In the genomic region with DNA sequence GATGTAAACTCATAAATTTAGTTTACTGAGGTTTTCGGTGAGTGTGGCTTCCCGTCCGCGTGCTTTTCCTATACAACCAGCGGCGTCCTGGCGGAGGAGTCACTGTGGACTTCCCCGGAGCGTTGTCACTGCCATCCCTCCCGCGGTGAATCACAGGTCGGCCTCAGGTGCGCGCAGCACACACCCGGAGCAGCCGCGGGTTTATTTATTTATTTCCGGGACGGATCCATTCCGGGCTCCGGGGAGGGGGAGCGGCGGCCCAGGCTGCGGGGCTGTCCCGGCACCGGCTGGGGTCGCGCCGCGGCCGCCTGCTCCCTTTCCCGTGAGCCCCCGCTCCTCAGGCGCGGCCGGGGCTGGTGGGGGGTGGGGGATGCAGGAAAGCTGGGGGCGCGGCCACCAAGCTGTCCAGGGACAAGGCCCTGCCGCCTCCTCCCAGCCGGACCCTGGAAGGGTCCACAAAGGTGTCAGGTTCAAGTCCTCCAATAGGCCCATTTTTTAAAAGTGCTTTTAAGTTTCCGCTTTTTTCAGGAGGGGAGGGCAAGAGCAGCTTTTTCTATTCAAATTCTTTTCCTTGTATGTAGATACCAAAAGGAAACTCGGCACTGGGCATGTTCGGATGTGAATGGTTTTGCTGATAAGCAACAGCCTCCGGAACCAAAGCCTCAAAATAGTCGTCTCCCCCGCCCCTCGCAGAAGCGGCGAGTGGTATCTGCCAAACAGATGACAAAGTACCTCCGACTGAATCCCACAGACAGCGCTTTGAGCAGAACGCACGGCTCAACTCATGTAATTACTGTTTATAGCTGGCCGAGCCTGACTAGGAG, we compare ENCODE assay signal across 1 cellular context.
TF ChIP-seq lines count a peak whose summit lies in the region.

No MANE protein-coding gene starts in this region.

TF ChIP-seq in HepG2, 621 proteins besides CTCF, POLR2A, EP300 and RAD21 (continued from another document and continues in another):
- TF ChIP-seq, protein P1, sequence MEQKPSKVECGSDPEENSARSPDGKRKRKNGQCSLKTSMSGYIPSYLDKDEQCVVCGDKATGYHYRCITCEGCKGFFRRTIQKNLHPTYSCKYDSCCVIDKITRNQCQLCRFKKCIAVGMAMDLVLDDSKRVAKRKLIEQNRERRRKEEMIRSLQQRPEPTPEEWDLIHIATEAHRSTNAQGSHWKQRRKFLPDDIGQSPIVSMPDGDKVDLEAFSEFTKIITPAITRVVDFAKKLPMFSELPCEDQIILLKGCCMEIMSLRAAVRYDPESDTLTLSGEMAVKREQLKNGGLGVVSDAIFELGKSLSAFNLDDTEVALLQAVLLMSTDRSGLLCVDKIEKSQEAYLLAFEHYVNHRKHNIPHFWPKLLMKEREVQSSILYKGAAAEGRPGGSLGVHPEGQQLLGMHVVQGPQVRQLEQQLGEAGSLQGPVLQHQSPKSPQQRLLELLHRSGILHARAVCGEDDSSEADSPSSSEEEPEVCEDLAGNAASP (CRISPR knock-in tag; IDR thresholded peaks at IDR 0.05; ENCODE audit: borderline replicate concordance), result no peak; the same call in 1 of the 2 replicates
- TF ChIP-seq HOXA7 (CRISPR knock-in tag; IDR thresholded peaks at IDR 0.05) (no peak), ZNF724P (CRISPR knock-in tag; IDR thresholded peaks at IDR 0.05; ENCODE audit: borderline replicate concordance) (no peak), ZNF644 (CRISPR knock-in tag; IDR thresholded peaks at IDR 0.05; ENCODE audit: low read depth) (no peak), PRPF4 (IDR thresholded peaks at IDR 0.05; ENCODE audit: low read depth, low read length, poor library complexity, severe bottlenecking) (no peak), ZNF557 (CRISPR knock-in tag; IDR thresholded peaks at IDR 0.05) (no peak), ZNF446 (CRISPR knock-in tag; IDR thresholded peaks at IDR 0.05) (no peak), NCOA2 (CRISPR knock-in tag; IDR thresholded peaks at IDR 0.05) (peak; percentile 15; the same call in 1 of the 2 replicates), JUND (CRISPR knock-in tag; IDR thresholded peaks at IDR 0.05) (no peak), JUN (CRISPR knock-in tag; IDR thresholded peaks at IDR 0.05) (0 out of 2 replicates have a peak, but pooled peaks have one; percentile 29), ZNF605 (CRISPR knock-in tag; IDR thresholded peaks at IDR 0.05) (no peak), ZSCAN31 (CRISPR knock-in tag; IDR thresholded peaks at IDR 0.05; ENCODE audit: low read depth) (0 out of 2 replicates have a peak, but pooled peaks have one; percentile 46), ZNF720 (CRISPR knock-in tag; IDR thresholded peaks at IDR 0.05) (no peak), ZNF510 (CRISPR knock-in tag; IDR thresholded peaks at IDR 0.05; ENCODE audit: low read depth) (no peak), FOXK2 (IDR thresholded peaks at IDR 0.05) (0 out of 2 replicates have a peak, but pooled peaks have one; percentile 26), KDM1A (CRISPR knock-in tag; IDR thresholded peaks at IDR 0.05) (no peak), MIER2 (CRISPR knock-in tag; IDR thresholded peaks at IDR 0.05) (no peak), ZNF10 (CRISPR knock-in tag; IDR thresholded peaks at IDR 0.05; ENCODE audit: borderline replicate concordance, low read depth) (no peak), FOXK1 (CRISPR knock-in tag; IDR thresholded peaks at IDR 0.05; ENCODE audit: borderline replicate concordance, low read depth) (0 out of 2 replicates have a peak, but pooled peaks have one; percentile 10), POGZ (CRISPR knock-in tag; IDR thresholded peaks at IDR 0.05) (no peak; the same call in 1 of the 2 replicates), HNRNPLL (IDR thresholded peaks at IDR 0.05; ENCODE audit: low read depth, low read length, poor library complexity, severe bottlenecking) (peak; percentile 62), HDAC6 (IDR thresholded peaks at IDR 0.05; ENCODE audit: low read depth, low read length) (no peak), SRY (CRISPR knock-in tag; IDR thresholded peaks at IDR 0.05) (no peak), NFKBIZ (CRISPR knock-in tag; IDR thresholded peaks at IDR 0.05) (0 out of 2 replicates have a peak, but pooled peaks have one; percentile 35), ZNF547 (CRISPR knock-in tag; IDR thresholded peaks at IDR 0.05) (no peak), SAP130 (CRISPR knock-in tag; IDR thresholded peaks at IDR 0.05; ENCODE audit: low read depth) (peak; percentile 78), PAWR (CRISPR knock-in tag; IDR thresholded peaks at IDR 0.05; ENCODE audit: borderline replicate concordance) (no peak), SAFB2 (CRISPR knock-in tag; IDR thresholded peaks at IDR 0.05; ENCODE audit: borderline replicate concordance, low read depth) (peak; percentile 35; the same call in 1 of the 2 replicates), GLI4 (CRISPR knock-in tag; IDR thresholded peaks at IDR 0.05; ENCODE audit: borderline replicate concordance) (no peak)
- TF ChIP-seq, protein P2, sequence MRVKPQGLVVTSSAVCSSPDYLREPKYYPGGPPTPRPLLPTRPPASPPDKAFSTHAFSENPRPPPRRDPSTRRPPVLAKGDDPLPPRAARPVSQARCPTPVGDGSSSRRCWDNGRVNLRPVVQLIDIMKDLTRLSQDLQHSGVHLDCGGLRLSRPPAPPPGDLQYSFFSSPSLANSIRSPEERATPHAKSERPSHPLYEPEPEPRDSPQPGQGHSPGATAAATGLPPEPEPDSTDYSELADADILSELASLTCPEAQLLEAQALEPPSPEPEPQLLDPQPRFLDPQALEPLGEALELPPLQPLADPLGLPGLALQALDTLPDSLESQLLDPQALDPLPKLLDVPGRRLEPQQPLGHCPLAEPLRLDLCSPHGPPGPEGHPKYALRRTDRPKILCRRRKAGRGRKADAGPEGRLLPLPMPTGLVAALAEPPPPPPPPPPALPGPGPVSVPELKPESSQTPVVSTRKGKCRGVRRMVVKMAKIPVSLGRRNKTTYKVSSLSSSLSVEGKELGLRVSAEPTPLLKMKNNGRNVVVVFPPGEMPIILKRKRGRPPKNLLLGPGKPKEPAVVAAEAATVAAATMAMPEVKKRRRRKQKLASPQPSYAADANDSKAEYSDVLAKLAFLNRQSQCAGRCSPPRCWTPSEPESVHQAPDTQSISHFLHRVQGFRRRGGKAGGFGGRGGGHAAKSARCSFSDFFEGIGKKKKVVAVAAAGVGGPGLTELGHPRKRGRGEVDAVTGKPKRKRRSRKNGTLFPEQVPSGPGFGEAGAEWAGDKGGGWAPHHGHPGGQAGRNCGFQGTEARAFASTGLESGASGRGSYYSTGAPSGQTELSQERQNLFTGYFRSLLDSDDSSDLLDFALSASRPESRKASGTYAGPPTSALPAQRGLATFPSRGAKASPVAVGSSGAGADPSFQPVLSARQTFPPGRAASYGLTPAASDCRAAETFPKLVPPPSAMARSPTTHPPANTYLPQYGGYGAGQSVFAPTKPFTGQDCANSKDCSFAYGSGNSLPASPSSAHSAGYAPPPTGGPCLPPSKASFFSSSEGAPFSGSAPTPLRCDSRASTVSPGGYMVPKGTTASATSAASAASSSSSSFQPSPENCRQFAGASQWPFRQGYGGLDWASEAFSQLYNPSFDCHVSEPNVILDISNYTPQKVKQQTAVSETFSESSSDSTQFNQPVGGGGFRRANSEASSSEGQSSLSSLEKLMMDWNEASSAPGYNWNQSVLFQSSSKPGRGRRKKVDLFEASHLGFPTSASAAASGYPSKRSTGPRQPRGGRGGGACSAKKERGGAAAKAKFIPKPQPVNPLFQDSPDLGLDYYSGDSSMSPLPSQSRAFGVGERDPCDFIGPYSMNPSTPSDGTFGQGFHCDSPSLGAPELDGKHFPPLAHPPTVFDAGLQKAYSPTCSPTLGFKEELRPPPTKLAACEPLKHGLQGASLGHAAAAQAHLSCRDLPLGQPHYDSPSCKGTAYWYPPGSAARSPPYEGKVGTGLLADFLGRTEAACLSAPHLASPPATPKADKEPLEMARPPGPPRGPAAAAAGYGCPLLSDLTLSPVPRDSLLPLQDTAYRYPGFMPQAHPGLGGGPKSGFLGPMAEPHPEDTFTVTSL (CRISPR knock-in tag; IDR thresholded peaks at IDR 0.05; ENCODE audit: borderline replicate concordance), result no peak
- TF ChIP-seq, protein P3, sequence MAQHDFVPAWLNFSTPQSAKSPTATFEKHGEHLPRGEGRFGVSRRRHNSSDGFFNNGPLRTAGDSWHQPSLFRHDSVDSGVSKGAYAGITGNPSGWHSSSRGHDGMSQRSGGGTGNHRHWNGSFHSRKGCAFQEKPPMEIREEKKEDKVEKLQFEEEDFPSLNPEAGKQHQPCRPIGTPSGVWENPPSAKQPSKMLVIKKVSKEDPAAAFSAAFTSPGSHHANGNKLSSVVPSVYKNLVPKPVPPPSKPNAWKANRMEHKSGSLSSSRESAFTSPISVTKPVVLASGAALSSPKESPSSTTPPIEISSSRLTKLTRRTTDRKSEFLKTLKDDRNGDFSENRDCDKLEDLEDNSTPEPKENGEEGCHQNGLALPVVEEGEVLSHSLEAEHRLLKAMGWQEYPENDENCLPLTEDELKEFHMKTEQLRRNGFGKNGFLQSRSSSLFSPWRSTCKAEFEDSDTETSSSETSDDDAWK (CRISPR knock-in tag; IDR thresholded peaks at IDR 0.05), result no peak
- TF ChIP-seq, protein P4, sequence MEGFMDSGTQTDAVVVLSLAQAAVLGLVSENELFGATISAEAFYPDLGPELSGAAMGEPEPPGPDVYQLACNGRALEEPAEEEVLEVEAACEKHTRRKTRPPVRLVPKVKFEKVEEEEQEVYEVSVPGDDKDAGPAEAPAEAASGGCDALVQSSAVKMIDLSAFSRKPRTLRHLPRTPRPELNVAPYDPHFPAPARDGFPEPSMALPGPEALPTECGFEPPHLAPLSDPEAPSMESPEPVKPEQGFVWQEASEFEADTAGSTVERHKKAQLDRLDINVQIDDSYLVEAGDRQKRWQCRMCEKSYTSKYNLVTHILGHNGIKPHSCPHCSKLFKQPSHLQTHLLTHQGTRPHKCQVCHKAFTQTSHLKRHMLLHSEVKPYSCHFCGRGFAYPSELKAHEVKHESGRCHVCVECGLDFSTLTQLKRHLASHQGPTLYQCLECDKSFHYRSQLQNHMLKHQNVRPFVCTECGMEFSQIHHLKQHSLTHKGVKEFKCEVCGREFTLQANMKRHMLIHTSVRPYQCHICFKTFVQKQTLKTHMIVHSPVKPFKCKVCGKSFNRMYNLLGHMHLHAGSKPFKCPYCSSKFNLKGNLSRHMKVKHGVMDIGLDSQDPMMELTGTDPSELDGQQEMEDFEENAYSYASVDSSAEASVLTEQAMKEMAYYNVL (CRISPR knock-in tag; IDR thresholded peaks at IDR 0.05; ENCODE audit: borderline replicate concordance), result no peak; the same call in 1 of the 2 replicates
- TF ChIP-seq, protein P5, sequence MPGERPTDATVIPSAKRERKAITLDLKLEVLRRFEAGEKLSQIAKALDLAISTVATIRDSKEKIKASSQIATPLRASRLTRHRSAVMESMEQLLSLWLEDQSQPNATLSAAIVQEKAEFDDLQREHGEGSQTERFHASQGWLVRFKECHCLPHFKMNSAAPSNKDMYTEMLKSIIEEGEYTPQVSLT (CRISPR knock-in tag; IDR thresholded peaks at IDR 0.05; ENCODE audit: borderline replicate concordance, low read depth), result no peak
- TF ChIP-seq, protein P6, sequence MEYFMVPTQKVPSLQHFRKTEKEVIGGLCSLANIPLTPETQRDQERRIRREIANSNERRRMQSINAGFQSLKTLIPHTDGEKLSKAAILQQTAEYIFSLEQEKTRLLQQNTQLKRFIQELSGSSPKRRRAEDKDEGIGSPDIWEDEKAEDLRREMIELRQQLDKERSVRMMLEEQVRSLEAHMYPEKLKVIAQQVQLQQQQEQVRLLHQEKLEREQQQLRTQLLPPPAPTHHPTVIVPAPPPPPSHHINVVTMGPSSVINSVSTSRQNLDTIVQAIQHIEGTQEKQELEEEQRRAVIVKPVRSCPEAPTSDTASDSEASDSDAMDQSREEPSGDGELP (IDR thresholded peaks at IDR 0.05; ENCODE audit: borderline replicate concordance, low read depth), result peak; percentile 46; the same call in 1 of the 2 replicates
- TF ChIP-seq, protein P7, sequence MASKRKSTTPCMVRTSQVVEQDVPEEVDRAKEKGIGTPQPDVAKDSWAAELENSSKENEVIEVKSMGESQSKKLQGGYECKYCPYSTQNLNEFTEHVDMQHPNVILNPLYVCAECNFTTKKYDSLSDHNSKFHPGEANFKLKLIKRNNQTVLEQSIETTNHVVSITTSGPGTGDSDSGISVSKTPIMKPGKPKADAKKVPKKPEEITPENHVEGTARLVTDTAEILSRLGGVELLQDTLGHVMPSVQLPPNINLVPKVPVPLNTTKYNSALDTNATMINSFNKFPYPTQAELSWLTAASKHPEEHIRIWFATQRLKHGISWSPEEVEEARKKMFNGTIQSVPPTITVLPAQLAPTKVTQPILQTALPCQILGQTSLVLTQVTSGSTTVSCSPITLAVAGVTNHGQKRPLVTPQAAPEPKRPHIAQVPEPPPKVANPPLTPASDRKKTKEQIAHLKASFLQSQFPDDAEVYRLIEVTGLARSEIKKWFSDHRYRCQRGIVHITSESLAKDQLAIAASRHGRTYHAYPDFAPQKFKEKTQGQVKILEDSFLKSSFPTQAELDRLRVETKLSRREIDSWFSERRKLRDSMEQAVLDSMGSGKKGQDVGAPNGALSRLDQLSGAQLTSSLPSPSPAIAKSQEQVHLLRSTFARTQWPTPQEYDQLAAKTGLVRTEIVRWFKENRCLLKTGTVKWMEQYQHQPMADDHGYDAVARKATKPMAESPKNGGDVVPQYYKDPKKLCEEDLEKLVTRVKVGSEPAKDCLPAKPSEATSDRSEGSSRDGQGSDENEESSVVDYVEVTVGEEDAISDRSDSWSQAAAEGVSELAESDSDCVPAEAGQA (IDR thresholded peaks at IDR 0.05; ENCODE audit: low read depth), result no peak
- TF ChIP-seq, protein P7 (CRISPR knock-in tag; IDR thresholded peaks at IDR 0.05; ENCODE audit: borderline replicate concordance), result no peak
